In the genomic region with DNA sequence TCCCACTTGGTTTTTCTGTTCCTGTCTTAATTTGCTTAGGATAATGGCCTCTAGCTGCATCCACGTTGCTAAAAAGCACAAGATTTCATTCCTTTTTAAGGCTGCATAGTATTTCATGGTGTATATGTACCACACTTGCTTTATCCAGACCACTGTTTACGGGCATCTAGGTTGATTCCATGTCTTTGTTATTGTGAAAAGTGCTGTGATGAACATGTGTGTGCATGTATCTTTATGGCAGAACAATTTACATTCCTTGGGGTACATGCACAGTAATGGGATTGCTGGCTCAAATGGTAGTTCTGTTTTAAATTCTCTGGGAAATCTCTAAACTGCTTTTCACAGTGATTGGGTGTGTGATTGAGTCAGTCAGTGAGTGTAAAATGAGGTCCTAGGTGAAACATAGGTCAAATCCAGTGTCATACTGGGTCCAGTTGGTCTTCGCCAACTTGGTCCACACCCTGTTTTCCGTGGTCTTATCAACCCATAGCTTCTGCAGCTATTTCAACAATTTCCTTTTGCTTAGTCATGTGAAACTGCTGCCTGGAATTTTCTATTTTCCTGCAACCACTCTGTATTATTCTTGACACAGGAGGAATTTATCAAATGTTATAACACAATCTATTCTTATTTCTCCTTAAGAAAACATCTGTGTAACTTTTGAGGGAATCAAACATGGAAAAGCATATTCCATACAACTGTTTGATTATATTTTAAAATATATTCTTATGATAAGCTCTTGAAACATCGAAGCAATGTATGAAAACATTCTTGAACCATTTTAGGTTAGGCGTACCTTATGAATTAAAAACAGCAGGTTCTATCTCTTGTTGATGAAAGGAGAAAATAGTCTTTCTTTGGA, we compare ENCODE assay signal across 1 cellular context.
A peak's percentile ranks its signal among the peaks of the same experiment; 100 is the strongest.
TF ChIP-seq lines count a peak whose summit lies in the region.

No MANE protein-coding gene starts in this region.

TF ChIP-seq in K562, 482 proteins besides CTCF, POLR2A, EP300 and RAD21 (continued from another document and continues in another):
- TF ChIP-seq ZNF274 (IDR thresholded peaks at IDR 0.05; ENCODE audit: borderline replicate concordance, low read depth, low read length) (no peak), GABPA (tag; conservative IDR thresholded peaks at IDR 0.05; ENCODE audit: low read depth) (no peak; the same call in 1 of the 2 replicates), ZNF239 (CRISPR knock-in tag; IDR thresholded peaks at IDR 0.05) (no peak), ZBTB34 (CRISPR knock-in tag; IDR thresholded peaks at IDR 0.05) (no peak), CBFB (CRISPR knock-in tag; IDR thresholded peaks at IDR 0.05) (no peak), ELF2 (CRISPR knock-in tag; IDR thresholded peaks at IDR 0.05) (no peak), ADNP (tag; IDR thresholded peaks at IDR 0.05) (peak; percentile 43; the same call in 1 of the 2 replicates), TAF15 (IDR thresholded peaks at IDR 0.05; ENCODE audit: low read depth, low read length) (no peak), NUFIP1 (IDR thresholded peaks at IDR 0.05; ENCODE audit: partially characterized antibody) (no peak), ZNF518B (CRISPR knock-in tag; IDR thresholded peaks at IDR 0.05) (no peak), ZNF79 (CRISPR knock-in tag; IDR thresholded peaks at IDR 0.05; ENCODE audit: low read depth) (no peak), MTA3 (IDR thresholded peaks at IDR 0.05; ENCODE audit: borderline replicate concordance) (peak; percentile 50), BMI1 (IDR thresholded peaks at IDR 0.05; ENCODE audit: low read length) (no peak), SREBF1 (IDR thresholded peaks at IDR 0.05; ENCODE audit: borderline replicate concordance, low read depth, low read length) (no peak), ZNF165 (CRISPR knock-in tag; IDR thresholded peaks at IDR 0.05; ENCODE audit: borderline replicate concordance) (no peak), EWSR1 (IDR thresholded peaks at IDR 0.05; ENCODE audit: borderline replicate concordance, low read depth, partially characterized antibody) (no peak), RREB1 (CRISPR knock-in tag; IDR thresholded peaks at IDR 0.05) (no peak), ZNF561 (CRISPR knock-in tag; conservative IDR thresholded peaks at IDR 0.05) (no peak), NR4A1 (CRISPR knock-in tag; IDR thresholded peaks at IDR 0.05) (no peak), NR4A1 (tag; IDR thresholded peaks at IDR 0.05) (no peak), RBM15 (IDR thresholded peaks at IDR 0.05; ENCODE audit: insufficient read depth, low read length) (no peak), ZNF384 (IDR thresholded peaks at IDR 0.05; ENCODE audit: low read depth, low read length) (no peak), GABPB1 (CRISPR knock-in tag; IDR thresholded peaks at IDR 0.05) (no peak), ESRRA (IDR thresholded peaks at IDR 0.05; ENCODE audit: borderline replicate concordance, low read depth) (peak; percentile 95)
- TF ChIP-seq, protein P1, sequence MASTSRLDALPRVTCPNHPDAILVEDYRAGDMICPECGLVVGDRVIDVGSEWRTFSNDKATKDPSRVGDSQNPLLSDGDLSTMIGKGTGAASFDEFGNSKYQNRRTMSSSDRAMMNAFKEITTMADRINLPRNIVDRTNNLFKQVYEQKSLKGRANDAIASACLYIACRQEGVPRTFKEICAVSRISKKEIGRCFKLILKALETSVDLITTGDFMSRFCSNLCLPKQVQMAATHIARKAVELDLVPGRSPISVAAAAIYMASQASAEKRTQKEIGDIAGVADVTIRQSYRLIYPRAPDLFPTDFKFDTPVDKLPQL (IDR thresholded peaks at IDR 0.05; ENCODE audit: extremely low read depth, insufficient read length) = no peak
- TF ChIP-seq, protein P2, sequence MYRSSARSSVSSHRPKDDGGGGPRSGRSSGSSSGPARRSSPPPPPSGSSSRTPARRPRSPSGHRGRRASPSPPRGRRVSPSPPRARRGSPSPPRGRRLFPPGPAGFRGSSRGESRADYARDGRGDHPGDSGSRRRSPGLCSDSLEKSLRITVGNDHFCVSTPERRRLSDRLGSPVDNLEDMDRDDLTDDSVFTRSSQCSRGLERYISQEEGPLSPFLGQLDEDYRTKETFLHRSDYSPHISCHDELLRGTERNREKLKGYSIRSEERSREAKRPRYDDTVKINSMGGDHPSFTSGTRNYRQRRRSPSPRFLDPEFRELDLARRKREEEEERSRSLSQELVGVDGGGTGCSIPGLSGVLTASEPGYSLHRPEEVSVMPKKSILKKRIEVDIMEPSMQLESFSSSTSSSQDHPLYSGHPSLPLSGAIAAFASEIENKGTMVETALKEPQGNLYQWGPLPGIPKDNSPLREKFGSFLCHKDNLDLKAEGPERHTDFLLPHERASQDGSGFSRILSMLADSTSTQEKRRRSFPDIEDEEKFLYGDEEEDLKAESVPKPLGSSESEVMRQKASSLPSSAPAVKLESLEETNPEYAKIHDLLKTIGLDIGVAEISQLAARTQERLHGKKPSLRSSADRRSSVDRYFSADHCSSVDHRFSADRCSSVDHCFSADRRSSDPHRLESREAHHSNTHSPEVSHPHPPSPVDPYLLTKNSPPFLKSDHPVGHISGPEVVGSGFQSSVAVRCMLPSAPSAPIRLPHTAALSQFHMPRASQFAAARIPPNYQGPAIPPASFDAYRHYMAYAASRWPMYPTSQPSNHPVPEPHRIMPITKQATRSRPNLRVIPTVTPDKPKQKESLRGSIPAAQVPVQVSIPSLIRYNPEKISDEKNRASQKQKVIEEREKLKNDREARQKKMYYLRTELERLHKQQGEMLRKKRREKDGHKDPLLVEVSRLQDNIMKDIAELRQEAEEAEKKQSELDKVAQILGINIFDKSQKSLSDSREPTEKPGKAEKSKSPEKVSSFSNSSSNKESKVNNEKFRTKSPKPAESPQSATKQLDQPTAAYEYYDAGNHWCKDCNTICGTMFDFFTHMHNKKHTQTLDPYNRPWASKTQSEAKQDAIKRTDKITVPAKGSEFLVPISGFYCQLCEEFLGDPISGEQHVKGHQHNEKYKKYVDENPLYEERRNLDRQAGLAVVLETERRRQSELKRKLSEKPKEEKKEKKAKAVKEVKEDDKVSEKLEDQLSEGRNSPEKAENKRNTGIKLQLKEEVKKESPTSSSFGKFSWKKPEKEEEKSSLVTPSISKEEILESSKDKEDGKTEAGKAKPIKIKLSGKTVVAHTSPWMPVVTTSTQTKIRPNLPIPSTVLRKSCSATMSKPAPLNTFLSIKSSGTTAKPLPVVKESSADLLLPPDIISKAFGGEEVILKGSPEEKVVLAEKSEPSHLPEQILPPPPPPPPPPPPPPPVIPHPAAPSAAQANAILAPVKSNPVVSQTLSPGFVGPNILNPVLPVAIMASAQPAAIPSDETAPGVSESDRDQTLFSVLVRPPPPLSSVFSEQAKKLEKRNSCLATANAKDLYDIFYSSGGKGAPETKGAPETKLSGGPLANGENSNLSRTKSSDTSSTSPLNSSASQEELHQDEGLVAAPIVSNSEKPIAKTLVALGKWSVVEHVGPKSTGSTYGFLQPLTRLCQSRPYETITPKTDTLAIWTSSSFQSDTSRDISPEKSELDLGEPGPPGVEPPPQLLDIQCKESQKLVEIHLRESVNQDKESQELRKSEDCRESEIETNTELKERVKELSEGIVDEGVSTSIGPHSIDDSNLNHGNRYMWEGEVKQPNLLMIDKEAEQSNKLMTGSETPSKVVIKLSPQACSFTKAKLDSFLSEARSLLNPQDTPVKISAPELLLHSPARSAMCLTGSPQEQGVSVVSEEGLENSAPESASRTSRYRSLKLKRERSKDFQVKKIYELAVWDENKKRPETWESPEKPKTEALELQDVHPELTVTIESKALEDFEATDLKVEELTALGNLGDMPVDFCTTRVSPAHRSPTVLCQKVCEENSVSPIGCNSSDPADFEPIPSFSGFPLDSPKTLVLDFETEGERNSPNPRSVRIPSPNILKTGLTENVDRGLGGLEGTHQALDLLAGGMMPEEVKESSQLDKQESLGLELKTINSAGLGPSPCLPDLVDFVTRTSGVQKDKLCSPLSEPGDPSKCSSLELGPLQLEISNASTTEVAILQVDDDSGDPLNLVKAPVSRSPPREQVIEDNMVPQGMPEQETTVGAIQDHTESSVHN (IDR thresholded peaks at IDR 0.05; ENCODE audit: borderline replicate concordance in 1 of 2, low read depth in 1 of 2) = no peak
- TF ChIP-seq, protein P3, sequence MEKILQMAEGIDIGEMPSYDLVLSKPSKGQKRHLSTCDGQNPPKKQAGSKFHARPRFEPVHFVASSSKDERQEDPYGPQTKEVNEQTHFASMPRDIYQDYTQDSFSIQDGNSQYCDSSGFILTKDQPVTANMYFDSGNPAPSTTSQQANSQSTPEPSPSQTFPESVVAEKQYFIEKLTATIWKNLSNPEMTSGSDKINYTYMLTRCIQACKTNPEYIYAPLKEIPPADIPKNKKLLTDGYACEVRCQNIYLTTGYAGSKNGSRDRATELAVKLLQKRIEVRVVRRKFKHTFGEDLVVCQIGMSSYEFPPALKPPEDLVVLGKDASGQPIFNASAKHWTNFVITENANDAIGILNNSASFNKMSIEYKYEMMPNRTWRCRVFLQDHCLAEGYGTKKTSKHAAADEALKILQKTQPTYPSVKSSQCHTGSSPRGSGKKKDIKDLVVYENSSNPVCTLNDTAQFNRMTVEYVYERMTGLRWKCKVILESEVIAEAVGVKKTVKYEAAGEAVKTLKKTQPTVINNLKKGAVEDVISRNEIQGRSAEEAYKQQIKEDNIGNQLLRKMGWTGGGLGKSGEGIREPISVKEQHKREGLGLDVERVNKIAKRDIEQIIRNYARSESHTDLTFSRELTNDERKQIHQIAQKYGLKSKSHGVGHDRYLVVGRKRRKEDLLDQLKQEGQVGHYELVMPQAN (IDR thresholded peaks at IDR 0.05; ENCODE audit: borderline replicate concordance) = no peak
- TF ChIP-seq, protein P4, sequence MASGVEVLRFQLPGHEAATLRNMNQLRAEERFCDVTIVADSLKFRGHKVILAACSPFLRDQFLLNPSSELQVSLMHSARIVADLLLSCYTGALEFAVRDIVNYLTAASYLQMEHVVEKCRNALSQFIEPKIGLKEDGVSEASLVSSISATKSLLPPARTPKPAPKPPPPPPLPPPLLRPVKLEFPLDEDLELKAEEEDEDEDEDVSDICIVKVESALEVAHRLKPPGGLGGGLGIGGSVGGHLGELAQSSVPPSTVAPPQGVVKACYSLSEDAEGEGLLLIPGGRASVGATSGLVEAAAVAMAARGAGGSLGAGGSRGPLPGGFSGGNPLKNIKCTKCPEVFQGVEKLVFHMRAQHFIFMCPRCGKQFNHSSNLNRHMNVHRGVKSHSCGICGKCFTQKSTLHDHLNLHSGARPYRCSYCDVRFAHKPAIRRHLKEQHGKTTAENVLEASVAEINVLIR (CRISPR knock-in tag; IDR thresholded peaks at IDR 0.05) = peak; percentile 55
